In genomic region chr5:74017786-74018211, GRCh38 we compare ENCODE assay signal across 11 cellular contexts.
DNase-seq lines count a peak whose midpoint lies in the region; ATAC-seq and TF ChIP-seq lines count a peak whose summit lies in the region.
"Had no signal": no experiment of that assay in that cellular context is flagged by ENCODE, and none has a peak within 500 bp of the region (broad histone marks: within the 10 kb centered on the region; RNA-seq: fewer than 3 reads in every experiment).

No MANE protein-coding gene starts in this region.

- POLR2A ChIA-PET in IMR-90 (lab: Charles Lee; ENCODE audit: unreplicated experiment) = no interaction called here
- POLR2A ChIA-PET in SK-N-SH (lab: Yijun Ruan, JAX) = no interaction called here

- no peak overlapping the region for H3K23ac ChIP-seq in IMR-90 (ENCODE audit: low read depth, low read length)

- TF ChIP-seq RAD21 in IMR-90 (IDR thresholded peaks at IDR 0.05; ENCODE audit: low read length) (no peak), SK-N-SH (IDR thresholded peaks at IDR 0.05; ENCODE audit: low read length) (no peak)

- no peak overlapping the region for H3K14ac ChIP-seq in IMR-90 (replicated peaks; ENCODE audit: low read depth, low read length)

- H3K4me1 ChIP-seq in IMR-90 (ENCODE audit: control insufficient read depth, insufficient read depth, low read length) (no peaks in the 10 kb centered on the region), SK-N-SH (ENCODE audit: control insufficient read depth in 1 of 2, insufficient read depth in 2 of 2, low read depth in 1 of 2, low read length in 1 of 2) (no peaks in the 10 kb centered on the region), right cardiac atrium (ENCODE audit: control insufficient read depth, insufficient read depth, low read length) (peaks cover 1% of the 10 kb centered on the region)
- H3K4me1 ChIP-seq: Caco-2 had no signal

- peaks cover 18% of the 10 kb centered on the region for H3K27me3 ChIP-seq in IMR-90 (ENCODE audit: control insufficient read depth, insufficient read depth, low read length)
- H3K27me3 ChIP-seq in SK-N-SH (ENCODE audit: insufficient read depth) = no peaks in the 10 kb centered on the region
- no peaks in the 10 kb centered on the region for H3K27me3 ChIP-seq in right cardiac atrium (ENCODE audit: control insufficient read depth, insufficient read depth)
- H3K27me3 ChIP-seq: cardiac muscle cell had no signal

- no peaks in the 10 kb centered on the region for H3K9me1 ChIP-seq in IMR-90 (ENCODE audit: insufficient read depth, low read length)

- no peak overlapping the region for H4K5ac ChIP-seq in IMR-90 (ENCODE audit: low read depth, low read length)

- TF ChIP-seq EP300 in SK-N-SH (IDR thresholded peaks at IDR 0.05; ENCODE audit: borderline replicate concordance in 1 of 2, low read depth in 1 of 2, low read length in 1 of 2) = no peak

- H2BK15ac ChIP-seq in IMR-90 (ENCODE audit: low read depth, low read length) = no peak overlapping the region

- no peaks in the 10 kb centered on the region for H3K79me1 ChIP-seq in IMR-90 (ENCODE audit: low read depth in 1 of 2, low read length in 2 of 2)

- H3F3A ChIP-seq in SK-N-SH (replicated peaks; ENCODE audit: insufficient read depth) = no peaks in the 10 kb centered on the region

- dilution Hi-C loops in IMR-90 (cut with HindIII; ENCODE audit: low sequenced_read_pairs, unreplicated experiment) = no loop called here

- CTCF ChIA-PET in IMR-90 (lab: Yijun Ruan, JAX) = no interaction called here
- CTCF ChIA-PET in SK-N-SH (lab: Yijun Ruan, JAX) = no interaction called here

- H2BK20ac ChIP-seq in IMR-90 (ENCODE audit: low read depth, low read length) = no peak overlapping the region

- H2BK120ac ChIP-seq in IMR-90 (ENCODE audit: low read depth, low read length) = no peak overlapping the region

- no peak overlapping the region for H3K4me3 ChIP-seq in IMR-90 (ENCODE audit: insufficient read depth, low read depth, low read length)
- H3K4me3 ChIP-seq in SK-N-SH (ENCODE audit: low read depth in 2 of 2, low read length in 1 of 2) = no peak overlapping the region
- H3K4me3 ChIP-seq in right cardiac atrium (ENCODE audit: low read length) = no peak overlapping the region
- H3K4me3 ChIP-seq: cardiac muscle cell had no signal

- no peak overlapping the region for H3K56ac ChIP-seq in IMR-90 (ENCODE audit: extremely low read depth, insufficient read depth, low read length)

- H3K4me2 ChIP-seq in IMR-90 (ENCODE audit: low read depth, low read length) = no peak overlapping the region
- no peak overlapping the region for H3K4me2 ChIP-seq in SK-N-SH

- H3K36me3 ChIP-seq in IMR-90 (ENCODE audit: control insufficient read depth, insufficient read depth, low read length) = no peaks in the 10 kb centered on the region
- no peaks in the 10 kb centered on the region for H3K36me3 ChIP-seq in SK-N-SH (replicated peaks in 1 of 2; ENCODE audit: control insufficient read depth in 1 of 2, insufficient read depth in 2 of 2, low read length in 1 of 2)
- H3K36me3 ChIP-seq: cardiac muscle cell had no signal

- in situ Hi-C loops in IMR-90 (cut with MboI; ENCODE audit: low sequenced_read_pairs) = no loop called here

- DNase-seq in AG08395 (ENCODE audit: low spot score) (peak; percentile 74), IMR-90 (peak; percentile 47), SK-N-SH (no peak), right cardiac atrium (peak in 2 of 3 donors; percentile 27 to 43), OCI-M1 (lab: John Stamatoyannopoulos, UW) (no peak), NCI-H1694 (lab: John Stamatoyannopoulos, UW) (no peak)
- DNase-seq: T-helper 2 cell had no signal

- no TSS peak for BruUV-seq in IMR-90 (replicated peaks; lab: Mats Ljungman, UMichigan)

- no peak overlapping the region for H3K18ac ChIP-seq in IMR-90 (ENCODE audit: low read depth, low read length)

- H4K91ac ChIP-seq in IMR-90 (ENCODE audit: insufficient read depth, low read depth, low read length) = no peak overlapping the region

- 80% methylated on average over 1 of the region's 3 CpGs; no CpG with 5 or more reads in 1 of the 2 experiments for WGBS in IMR-90 (ENCODE audit: extremely low coverage in 2 of 2, insufficient read length in 1 of 2), 2 experiments
- WGBS in SK-N-SH (ENCODE audit: low lambda C conversion rate) = 45% methylated on average over 3 of the region's 3 CpGs
- WGBS in right cardiac atrium = 58% methylated on average over 3 of the region's 3 CpGs

- ATAC-seq in IMR-90 (ENCODE audit: low read depth) (peak; percentile 61; the same call in 1 of the 2 replicates), right cardiac atrium (peak; percentile 43 to 55), HG02981 (IDR thresholded peaks at IDR 0.05; ENCODE audit: unreplicated experiment) (no peak), HG03354 (IDR thresholded peaks at IDR 0.05; ENCODE audit: poor library complexity, severe bottlenecking, unreplicated experiment) (no peak)

- no peaks in the 10 kb centered on the region for H3K9me3 ChIP-seq in IMR-90 (ENCODE audit: control insufficient read depth, insufficient read depth, low read length)
- no peaks in the 10 kb centered on the region for H3K9me3 ChIP-seq in SK-N-SH
- H3K9me3 ChIP-seq in right cardiac atrium (ENCODE audit: control insufficient read depth, low read length) = no peaks in the 10 kb centered on the region
- H3K9me3 ChIP-seq: Caco-2 had no signal

- TF ChIP-seq CTCF in IMR-90 (conservative IDR thresholded peaks at IDR 0.05; ENCODE audit: low read depth, low read length) (no peak), SK-N-SH (IDR thresholded peaks at IDR 0.05) (no peak)

- no peaks in the 10 kb centered on the region for H3K79me2 ChIP-seq in SK-N-SH (ENCODE audit: insufficient read depth)

- no peak overlapping the region for H4K8ac ChIP-seq in IMR-90 (ENCODE audit: low read depth in 2 of 2, low read length in 2 of 2)

- H3K4ac ChIP-seq in IMR-90 (ENCODE audit: low read depth, low read length) = no peak overlapping the region

- no peak overlapping the region for H2AK5ac ChIP-seq in IMR-90 (ENCODE audit: low read depth, low read length)

- H3K9ac ChIP-seq in IMR-90 (ENCODE audit: low read depth, low read length) (no peak overlapping the region), SK-N-SH (no peak overlapping the region)

- H2BK5ac ChIP-seq in IMR-90 (ENCODE audit: low read depth, low read length, poor library complexity, severe bottlenecking) = no peak overlapping the region

- no peak for TF ChIP-seq POLR2A in IMR-90 (IDR thresholded peaks at IDR 0.05; ENCODE audit: low read depth, low read length)

- no peaks in the 10 kb centered on the region for H3K9me2 ChIP-seq in SK-N-SH

- peak overlapping the region; percentile 29 for H2AK9ac ChIP-seq in IMR-90 (replicated peaks; ENCODE audit: low read depth, low read length, poor library complexity)

- H4K20me1 ChIP-seq in IMR-90 (ENCODE audit: insufficient read depth, low read length) = no peaks in the 10 kb centered on the region
- H4K20me1 ChIP-seq in SK-N-SH (ENCODE audit: insufficient read depth) = no peaks in the 10 kb centered on the region

- intact Hi-C loops in IMR-90 (cut with micrococcal nuclease) = no loop called here
- intact Hi-C loops in right cardiac atrium (cut with DNase I) = no loop called here

- peak overlapping the region; percentile 35 for H2AFZ ChIP-seq in IMR-90 (replicated peaks; ENCODE audit: low read length, poor library complexity)
- no peak overlapping the region for H2AFZ ChIP-seq in SK-N-SH (ENCODE audit: low read depth)

- H3K27ac ChIP-seq in IMR-90 (ENCODE audit: insufficient read depth, low read length) (no peak overlapping the region), SK-N-SH (ENCODE audit: low read depth in 2 of 2, low read length in 1 of 2) (no peak overlapping the region), right cardiac atrium (ENCODE audit: low read length) (no peak overlapping the region)
- H3K27ac ChIP-seq: cardiac muscle cell had no signal

TF ChIP-seq in IMR-90, 13 proteins besides CTCF, POLR2A, EP300 and RAD21:
- TF ChIP-seq NFE2L2 (IDR thresholded peaks at IDR 0.05; ENCODE audit: low read depth, low read length) (no peak), MXI1 (IDR thresholded peaks at IDR 0.05; ENCODE audit: borderline replicate concordance, low read depth, low read length) (no peak), FOS (IDR thresholded peaks at IDR 0.05; ENCODE audit: low read depth, low read length) (0 out of 2 replicates have a peak, but pooled peaks have one; percentile 9)
- TF ChIP-seq, protein P1, sequence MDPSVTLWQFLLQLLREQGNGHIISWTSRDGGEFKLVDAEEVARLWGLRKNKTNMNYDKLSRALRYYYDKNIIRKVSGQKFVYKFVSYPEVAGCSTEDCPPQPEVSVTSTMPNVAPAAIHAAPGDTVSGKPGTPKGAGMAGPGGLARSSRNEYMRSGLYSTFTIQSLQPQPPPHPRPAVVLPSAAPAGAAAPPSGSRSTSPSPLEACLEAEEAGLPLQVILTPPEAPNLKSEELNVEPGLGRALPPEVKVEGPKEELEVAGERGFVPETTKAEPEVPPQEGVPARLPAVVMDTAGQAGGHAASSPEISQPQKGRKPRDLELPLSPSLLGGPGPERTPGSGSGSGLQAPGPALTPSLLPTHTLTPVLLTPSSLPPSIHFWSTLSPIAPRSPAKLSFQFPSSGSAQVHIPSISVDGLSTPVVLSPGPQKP (IDR thresholded peaks at IDR 0.05; ENCODE audit: borderline replicate concordance, low read depth, low read length) = no peak

TF ChIP-seq in SK-N-SH, 30 proteins besides CTCF, POLR2A, EP300 and RAD21:
- TF ChIP-seq MEF2A (IDR thresholded peaks at IDR 0.05; ENCODE audit: borderline replicate concordance, low read depth) (no peak), JUND (IDR thresholded peaks at IDR 0.05) (0 out of 2 replicates have a peak, but pooled peaks have one; percentile 7), FOSL2 (IDR thresholded peaks at IDR 0.05; ENCODE audit: borderline replicate concordance, low read depth) (peak; percentile 44; the same call in 1 of the 2 replicates), TCF12 (IDR thresholded peaks at IDR 0.05) (0 out of 2 replicates have a peak, but pooled peaks have one; percentile 7)
TF ChIP-seq in SK-N-SH: peak in this region for 3.

Comparison
In these comparisons a context has a peak if more than half of its experiments do, and no peak if none do; other contexts are left out.
1. DNase-seq: peak in AG08395 (single experiment), IMR-90 (single experiment) and right cardiac atrium (2 of 3); none in SK-N-SH (single experiment), OCI-M1 (single experiment) and NCI-H1694 (single experiment).
2. ATAC-seq: peak in IMR-90 (single experiment) and right cardiac atrium (2 of 2); none in HG02981 (single experiment) and HG03354 (single experiment).